In genomic region chr1:45268310-45268709, GRCh38 we compare ENCODE assay signal across 1 cellular context. TPM values are rescaled to one million over a fixed set of nuclear protein-coding genes. Genes with fewer than 3 reads are reported as not detected.
"Had no signal": no experiment of that assay in that cellular context is flagged by ENCODE, and none has a peak within 500 bp of the region (broad histone marks: within the 10 kb centered on the region; RNA-seq: fewer than 3 reads in every experiment).

No MANE protein-coding gene starts in this region.

RNA-seq across cellular contexts. Expression of gene HPDL, which starts 58.4 kb away (rescaled TPM):
- total RNA-seq: G401 had no signal
